1 cellular context compared by ENCODE assay signal in genomic region chr3:88149146-88149515, GRCh38.
A peak's percentile ranks its signal among the peaks of the same experiment; 100 is the strongest.
TF ChIP-seq lines count a peak whose summit lies in the region.

No MANE protein-coding gene starts in this region.

TF ChIP-seq in K562, 482 proteins besides CTCF, POLR2A, EP300 and RAD21 (continued from another document):
- 0 out of 4 replicates have a peak, but pooled peaks of 1 of the 2 experiments have one; percentile 25 for TF ChIP-seq UBTF (IDR thresholded peaks at IDR 0.05; ENCODE audit: borderline replicate concordance in 1 of 2, low read depth in 2 of 2, low read length in 2 of 2)
- no peak for TF ChIP-seq ZNF445 (CRISPR knock-in tag; IDR thresholded peaks at IDR 0.05; ENCODE audit: low read depth)
- TF ChIP-seq DACH1 (IDR thresholded peaks at IDR 0.05; ENCODE audit: partially characterized antibody) = no peak
- TF ChIP-seq E2F6 (IDR thresholded peaks at IDR 0.05; ENCODE audit: borderline replicate concordance in 1 of 2, extremely low read depth in 1 of 2, insufficient read depth in 1 of 2, insufficient read length in 1 of 2, low read depth in 1 of 2, low read length in 1 of 2, poor library complexity in 1 of 2, severe bottlenecking in 1 of 2) = peak in 1 of 2 experiments; percentile 33
- no peak for TF ChIP-seq ZNF696 (CRISPR knock-in tag; conservative IDR thresholded peaks at IDR 0.05)
- TF ChIP-seq RNF219 (CRISPR knock-in tag; IDR thresholded peaks at IDR 0.05) = no peak
- no peak for TF ChIP-seq LEF1 (IDR thresholded peaks at IDR 0.05)
- no peak for TF ChIP-seq FOXJ3 (CRISPR knock-in tag; IDR thresholded peaks at IDR 0.05)
- peak; percentile 0; the same call in 1 of the 2 replicates for TF ChIP-seq MYC (IDR thresholded peaks at IDR 0.05; ENCODE audit: low read depth, low read length)
- TF ChIP-seq MYC (CRISPR knock-in tag; IDR thresholded peaks at IDR 0.05; ENCODE audit: borderline replicate concordance, low read depth) = no peak
- TF ChIP-seq TAF7 (tag; IDR thresholded peaks at IDR 0.05) = no peak
- TF ChIP-seq RAD51 (IDR thresholded peaks at IDR 0.05; ENCODE audit: borderline replicate concordance, low read depth) = no peak
- no peak for TF ChIP-seq ID3 (CRISPR knock-in tag; IDR thresholded peaks at IDR 0.05)
- no peak for TF ChIP-seq ID3 (tag; IDR thresholded peaks at IDR 0.05)
- no peak for TF ChIP-seq CBX1 (IDR thresholded peaks at IDR 0.05; ENCODE audit: low read depth)
- TF ChIP-seq ARID2 (IDR thresholded peaks at IDR 0.05) = no peak
- no peak for TF ChIP-seq NFATC3 (IDR thresholded peaks at IDR 0.05)
TF ChIP-seq in K562: peak in this region for 7.
